Comparison of ENCODE assay signal across 18 cellular contexts in genomic region chr9:100590481-100590880, GRCh38. TPM values are rescaled to one million over a fixed set of nuclear protein-coding genes. Genes with fewer than 3 reads are reported as not detected.
DNase-seq lines count a peak whose midpoint lies in the region; ATAC-seq, FAIRE-seq and TF ChIP-seq lines count a peak whose summit lies in the region.
"Had no signal": no experiment of that assay in that cellular context is flagged by ENCODE, and none has a peak within 500 bp of the region (broad histone marks: within the 10 kb centered on the region; RNA-seq: fewer than 3 reads in every experiment).

No MANE protein-coding gene starts in this region.

- no peak overlapping the region for H4K8ac ChIP-seq in H1 (ENCODE audit: extremely low read depth, insufficient read depth, low read length)

- in situ Hi-C loops in Caki2 (cut with HindIII; ENCODE audit: low pct_unique_long_range_greater_than_20kb, low sequenced_read_pairs): no loop called here

- no peak overlapping the region for H3K4me2 ChIP-seq in H1 (ENCODE audit: insufficient read depth in 1 of 2, low read depth in 2 of 2, low read length in 2 of 2)

- no peak overlapping the region for H3K4me3 Mint-ChIP-seq in progenitor cell of endocrine pancreas (ENCODE audit: low read depth)
- H3K4me3 Mint-ChIP-seq: central memory CD8-positive, alpha-beta T cell; neural crest cell; stimulated activated naive B cell treated with anti-CD40 and anti-IgM and Interleukin-4, amounts not matched to agents 10 μg/mL and 1 μg/mL and 100 μg/mL, for 72 hours; type B pancreatic cell had no signal

- H2AK5ac ChIP-seq in H1 (ENCODE audit: low read depth, low read length): no peak overlapping the region

- H3K27me3 ChIP-seq in H1 (replicated peaks in 1 of 4; ENCODE audit: control insufficient read depth in 3 of 4, extremely low read depth in 1 of 4, insufficient read depth in 3 of 4, low read length in 3 of 4): no peaks in the 10 kb centered on the region
- H3K27me3 ChIP-seq: SJSA1 had no signal

- peaks cover 4% of the 10 kb centered on the region for H3K36me3 Mint-ChIP-seq in progenitor cell of endocrine pancreas (ENCODE audit: insufficient read depth)
- H3K36me3 Mint-ChIP-seq: stimulated activated naive B cell treated with anti-CD40 and anti-IgM and Interleukin-4, amounts not matched to agents 10 μg/mL and 1 μg/mL and 100 μg/mL, for 72 hours had no signal

- H3K23ac ChIP-seq in H1 (ENCODE audit: insufficient read length): no peak overlapping the region

- no peak overlapping the region for H3K9ac ChIP-seq in H1 (replicated peaks in 1 of 4; ENCODE audit: extremely low read depth in 1 of 4, low read depth in 3 of 4, low read length in 3 of 4)

- no peak for TF ChIP-seq RAD21 in H1 (IDR thresholded peaks at IDR 0.05 in 1 of 2, conservative IDR thresholded peaks at IDR 0.05 in 1 of 2; ENCODE audit: low read depth in 2 of 2, low read length in 2 of 2)

- peaks cover 4% of the 10 kb centered on the region for H3K4me1 Mint-ChIP-seq in progenitor cell of endocrine pancreas (ENCODE audit: low read depth)
- H3K4me1 Mint-ChIP-seq: central memory CD8-positive, alpha-beta T cell had no signal

- POLR2A ChIA-PET in H1 (lab: Charles Lee; ENCODE audit: partially characterized antibody): interaction anchor here (1.0 to 2.3 kb wide), 2 partner anchors 11 to 163 kb away, joined by 3 to 7 read pairs; partner anchors contain the start of gene MSANTD3

- 93% methylated on average over 2 of the region's 2 CpGs; no CpG with 5 or more reads in 1 of the 2 experiments for WGBS in H1 (ENCODE audit: extremely low coverage in 1 of 2, insufficient coverage in 1 of 2, insufficient read length in 1 of 2, insufficient replicate concordance in 2 of 2, low coverage in 1 of 2, low lambda C conversion rate in 2 of 2, missing lambda C conversion rate in 1 of 2), 2 experiments

- H3K23me2 ChIP-seq in H1 (ENCODE audit: low read depth, low read length): no peaks in the 10 kb centered on the region; the same call in none of the 2 replicates

- H4K20me1 ChIP-seq in H1 (replicated peaks in 1 of 2; ENCODE audit: control insufficient read depth in 1 of 2, insufficient read depth in 2 of 2, low read length in 2 of 2): no peaks in the 10 kb centered on the region

- H2BK120ac ChIP-seq in H1 (replicated peaks; ENCODE audit: low read depth, low read length): no peak overlapping the region

- TF ChIP-seq CTCF in H1 (IDR thresholded peaks at IDR 0.05; ENCODE audit: control extremely low read depth in 1 of 3, insufficient read depth in 1 of 3, low read depth in 1 of 3, low read length in 3 of 3) (no peak), progenitor cell of endocrine pancreas (IDR thresholded peaks at IDR 0.05; ENCODE audit: unreplicated experiment) (no peak)

- no peaks in the 10 kb centered on the region for H3K9me3 Mint-ChIP-seq in progenitor cell of endocrine pancreas (ENCODE audit: low read depth)
- H3K9me3 Mint-ChIP-seq: central memory CD8-positive, alpha-beta T cell; neural crest cell; stimulated activated naive B cell treated with anti-CD40 and anti-IgM and Interleukin-4, amounts not matched to agents 10 μg/mL and 1 μg/mL and 100 μg/mL, for 72 hours; type B pancreatic cell had no signal

- H3K79me2 ChIP-seq in H1 (ENCODE audit: control insufficient read depth in 1 of 2, insufficient read depth in 2 of 2, low read length in 2 of 2): no peaks in the 10 kb centered on the region

- no peak overlapping the region for H2BK12ac ChIP-seq in H1 (ENCODE audit: low read depth, low read length)

- DNase-seq in Caki2 (ENCODE audit: low read depth) (peak; percentile 51), RPMI7951 (ENCODE audit: low read depth) (peak; percentile 51), H1 (ENCODE audit: low read depth in 1 of 2, low spot score in 2 of 2) (no peak), progenitor cell of endocrine pancreas (ENCODE audit: low spot score, unreplicated experiment) (no peak), KG1 (lab: John Stamatoyannopoulos, UW) (no peak)
- DNase-seq: activated CD4-positive, CD25-positive, alpha-beta regulatory T cell treated with anti-CD3 and anti-CD28 coated beads, Interleukin-2, amount 50 U/mL, for 72 hours; Karpas-422; midbrain; NCI-H1417 treated with DMSO at 0.1 percent for 48 hours; OCI-M1; stimulated activated naive B cell treated with anti-CD40 and anti-IgM and Interleukin-4, amounts not matched to agents 10 μg/mL and 1 μg/mL and 100 μg/mL, for 72 hours had no signal

- no peak overlapping the region for H3K4ac ChIP-seq in H1 (replicated peaks; ENCODE audit: insufficient read length, low read depth, low read length)

- no peak for TF ChIP-seq EP300 in H1 (IDR thresholded peaks at IDR 0.05; ENCODE audit: borderline replicate concordance in 1 of 2, low read depth in 2 of 2, low read length in 2 of 2)

- no peak overlapping the region for H2BK5ac ChIP-seq in H1 (ENCODE audit: low read depth, low read length)

- H2AFZ ChIP-seq in H1 (ENCODE audit: low read length): no peak overlapping the region

- no peak overlapping the region for H3K4me3 ChIP-seq in H1 (ENCODE audit: extremely low read depth in 1 of 4, insufficient read depth in 2 of 4, low read depth in 3 of 4, low read length in 4 of 4)
- H3K4me3 ChIP-seq: SJSA1 had no signal

- no peaks in the 10 kb centered on the region for H3K79me1 ChIP-seq in H1 (ENCODE audit: low read depth, low read length)

- H3K18ac ChIP-seq in H1 (ENCODE audit: extremely low read depth, low read length): no peak overlapping the region

- no peak overlapping the region for H4K91ac ChIP-seq in H1 (replicated peaks; ENCODE audit: insufficient read length, low read length)

- H3K36me3 ChIP-seq in H1 (ENCODE audit: control insufficient read depth in 2 of 4, insufficient read depth in 4 of 4, low read length in 3 of 4): peaks cover 7 to 23% (median 17%) of the 10 kb centered on the region in 4 experiments; a peak in 6 of 8 replicates
- H3K36me3 ChIP-seq: SJSA1 had no signal

- no peak for FAIRE-seq in H1 (lab: Jason Lieb, UNC)

- CTCF ChIA-PET in H1 (lab: Charles Lee; ENCODE audit: partially characterized antibody): interaction anchor here (2.9 kb wide), 1 partner anchor 11 kb away, joined by 12 read pairs; no protein-coding TSS in a partner anchor

- ATAC-seq in GM18520 (IDR thresholded peaks at IDR 0.05; ENCODE audit: unreplicated experiment) (no peak), HG03460 (IDR thresholded peaks at IDR 0.05; ENCODE audit: unreplicated experiment) (no peak), HG02678 (IDR thresholded peaks at IDR 0.05; ENCODE audit: unreplicated experiment) (no peak)
- ATAC-seq: stimulated activated naive B cell treated with anti-CD40 and anti-IgM and Interleukin-4, amounts not matched to agents 10 μg/mL and 1 μg/mL and 100 μg/mL, for 72 hours had no signal

- H3K27ac ChIP-seq in H1 (ENCODE audit: low read depth, low read length): no peak overlapping the region
- H3K27ac ChIP-seq: SJSA1 had no signal

- TF ChIP-seq POLR2A in H1 (IDR thresholded peaks at IDR 0.05; ENCODE audit: control extremely low read depth in 1 of 2, low read depth in 2 of 2, low read length in 2 of 2): peak in 1 of 2 experiments; percentile 3; a peak in 2 of 3 replicates

- no peaks in the 10 kb centered on the region for H3K9me3 ChIP-seq in H1 (ENCODE audit: insufficient read depth in 2 of 2, low read depth in 1 of 2, low read length in 1 of 2)
- H3K9me3 ChIP-seq: SJSA1 had no signal

- H3K27ac Mint-ChIP-seq in progenitor cell of endocrine pancreas: peak overlapping the region; percentile 72
- H3K27ac Mint-ChIP-seq: type B pancreatic cell had no signal

- no peak overlapping the region for H2BK15ac ChIP-seq in H1 (ENCODE audit: low read length)

- no peak overlapping the region for H3K14ac ChIP-seq in H1 (ENCODE audit: insufficient read length)

- H2BK20ac ChIP-seq in H1 (ENCODE audit: low read length): no peak overlapping the region

- no peaks in the 10 kb centered on the region for H3K27me3 Mint-ChIP-seq in progenitor cell of endocrine pancreas
- H3K27me3 Mint-ChIP-seq: central memory CD8-positive, alpha-beta T cell; stimulated activated naive B cell treated with anti-CD40 and anti-IgM and Interleukin-4, amounts not matched to agents 10 μg/mL and 1 μg/mL and 100 μg/mL, for 72 hours; type B pancreatic cell had no signal

- H3K56ac ChIP-seq in H1 (replicated peaks; ENCODE audit: insufficient read length, low read depth, low read length): no peak overlapping the region

- peaks cover 0 to 3% (median 2%) of the 10 kb centered on the region in 4 experiments; a peak in 1 of 7 replicates for H3K4me1 ChIP-seq in H1 (replicated peaks in 1 of 4; ENCODE audit: control insufficient read depth in 3 of 4, insufficient read depth in 4 of 4, low read length in 3 of 4)

- H4K5ac ChIP-seq in H1 (ENCODE audit: insufficient read length, low read depth, low read length): no peak overlapping the region

TF ChIP-seq in H1, 55 proteins besides CTCF, POLR2A, EP300 and RAD21:
- TF ChIP-seq POLR2AphosphoS5 (IDR thresholded peaks at IDR 0.05; ENCODE audit: low read depth, low read length) (peak; percentile 3), E2F6 (IDR thresholded peaks at IDR 0.05) (no peak)
TF ChIP-seq in H1: peak in this region for 1.

RNA-seq across cellular contexts. Expression of gene CAVIN4, which starts 12.6 kb away (rescaled TPM):
- total RNA-seq in Caki2 (2014; rRNA removed; shearing (Covaris generic); ENCODE audit: low replicate concordance): 0.74 TPM in 1 of 2 replicates, not detected in the other
- total RNA-seq in RPMI7951 (2014; rRNA removed; shearing (Covaris generic)): 0.48 and 0.59 TPM in 2 replicates
- total RNA-seq in H1 (2021; fragmentation: NEBNext Ultra II Directional; extraction: Animal tissue kit (Norgen Biotek cat#: 25700)): 8.0 and 9.1 TPM in 2 replicates
- polyA plus RNA-seq in H1 (2011; rRNA removed): 1.8 and 2.3 TPM in 2 replicates
- polyA plus RNA-seq in H1 (2011; cell fraction: cytosol; rRNA removed): 4.4 TPM
- 4.1 TPM for polyA plus RNA-seq in H1 (2011; cell fraction: nucleus; rRNA removed)
- 5.8 to 11.9 TPM (median 6.2 TPM) in 4 replicates for polyA plus RNA-seq in H1 (2012, experiment 1 of 2)
- polyA plus RNA-seq in H1 (2012, experiment 2 of 2): 0.26 TPM
- polyA plus RNA-seq in H1 (2013, experiment 1 of 2): 6.5 TPM
- polyA plus RNA-seq in H1 (2013, experiment 2 of 2): 6.6 TPM
- 3.7 and 4.7 TPM in 2 replicates for polyA minus RNA-seq in H1 (2011; rRNA and poly(A)+ RNA removed)
- polyA minus RNA-seq in H1 (2011; cell fraction: cytosol; rRNA and poly(A)+ RNA removed): 1.9 TPM
- 16.7 TPM for polyA minus RNA-seq in H1 (2011; cell fraction: nucleus; rRNA and poly(A)+ RNA removed)
- 14.5 and 18.1 TPM in 2 replicates for total RNA-seq in progenitor cell of endocrine pancreas

Comparison
In these comparisons a context has a peak if more than half of its experiments do, and no peak if none do; other contexts are left out.
1. DNase-seq: peak in Caki2 (single experiment) and RPMI7951 (single experiment); none in H1 (0 of 2), progenitor cell of endocrine pancreas (single experiment) and KG1 (single experiment).